Comparison of ENCODE assay signal across 2 cellular contexts in the genomic region with DNA sequence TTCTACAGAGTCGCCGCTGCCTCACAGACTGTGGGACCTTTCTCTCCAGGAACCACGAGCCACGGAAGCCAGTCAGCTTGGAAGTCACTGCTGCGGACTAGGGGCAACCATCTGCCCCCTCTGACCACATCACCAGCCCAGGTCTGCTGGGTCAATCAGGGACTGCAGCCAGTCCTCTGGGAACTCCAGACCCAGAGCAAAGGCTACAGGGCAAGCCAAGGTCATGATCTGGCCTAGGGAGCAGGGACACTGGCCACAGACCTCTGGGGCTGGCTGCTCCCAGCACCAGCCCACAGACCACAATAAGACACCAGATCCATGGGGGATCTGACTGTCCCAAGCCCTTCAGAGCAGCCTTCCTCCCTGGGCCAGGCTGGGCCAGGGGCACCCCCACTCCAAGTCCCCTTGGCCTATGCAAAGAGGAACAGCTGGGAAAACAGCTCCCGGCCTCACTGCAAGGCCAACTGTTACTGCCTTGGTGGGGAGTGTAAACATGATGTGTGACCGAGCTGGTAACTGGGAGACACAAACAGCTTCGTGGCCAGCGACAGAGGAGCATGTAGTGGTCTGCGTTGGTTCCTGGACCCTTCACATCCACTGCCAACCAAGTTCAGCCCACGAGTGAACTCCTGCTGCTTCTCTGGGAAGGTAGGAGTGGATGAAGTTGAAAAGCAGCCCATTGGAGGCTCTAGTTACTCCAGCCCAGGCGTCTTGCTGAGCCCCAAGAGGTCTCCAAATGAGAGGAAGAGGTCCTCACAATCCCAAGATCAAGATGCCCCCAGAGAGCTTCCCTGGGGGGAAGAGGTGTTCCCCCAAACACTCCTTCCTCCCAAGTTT.
TF ChIP-seq lines count a peak whose summit lies in the region.

No MANE protein-coding gene starts in this region.

TF ChIP-seq in GM23338, 12 proteins besides CTCF, POLR2A, EP300 and RAD21 (continues in another document):
- TF ChIP-seq, protein P1, sequence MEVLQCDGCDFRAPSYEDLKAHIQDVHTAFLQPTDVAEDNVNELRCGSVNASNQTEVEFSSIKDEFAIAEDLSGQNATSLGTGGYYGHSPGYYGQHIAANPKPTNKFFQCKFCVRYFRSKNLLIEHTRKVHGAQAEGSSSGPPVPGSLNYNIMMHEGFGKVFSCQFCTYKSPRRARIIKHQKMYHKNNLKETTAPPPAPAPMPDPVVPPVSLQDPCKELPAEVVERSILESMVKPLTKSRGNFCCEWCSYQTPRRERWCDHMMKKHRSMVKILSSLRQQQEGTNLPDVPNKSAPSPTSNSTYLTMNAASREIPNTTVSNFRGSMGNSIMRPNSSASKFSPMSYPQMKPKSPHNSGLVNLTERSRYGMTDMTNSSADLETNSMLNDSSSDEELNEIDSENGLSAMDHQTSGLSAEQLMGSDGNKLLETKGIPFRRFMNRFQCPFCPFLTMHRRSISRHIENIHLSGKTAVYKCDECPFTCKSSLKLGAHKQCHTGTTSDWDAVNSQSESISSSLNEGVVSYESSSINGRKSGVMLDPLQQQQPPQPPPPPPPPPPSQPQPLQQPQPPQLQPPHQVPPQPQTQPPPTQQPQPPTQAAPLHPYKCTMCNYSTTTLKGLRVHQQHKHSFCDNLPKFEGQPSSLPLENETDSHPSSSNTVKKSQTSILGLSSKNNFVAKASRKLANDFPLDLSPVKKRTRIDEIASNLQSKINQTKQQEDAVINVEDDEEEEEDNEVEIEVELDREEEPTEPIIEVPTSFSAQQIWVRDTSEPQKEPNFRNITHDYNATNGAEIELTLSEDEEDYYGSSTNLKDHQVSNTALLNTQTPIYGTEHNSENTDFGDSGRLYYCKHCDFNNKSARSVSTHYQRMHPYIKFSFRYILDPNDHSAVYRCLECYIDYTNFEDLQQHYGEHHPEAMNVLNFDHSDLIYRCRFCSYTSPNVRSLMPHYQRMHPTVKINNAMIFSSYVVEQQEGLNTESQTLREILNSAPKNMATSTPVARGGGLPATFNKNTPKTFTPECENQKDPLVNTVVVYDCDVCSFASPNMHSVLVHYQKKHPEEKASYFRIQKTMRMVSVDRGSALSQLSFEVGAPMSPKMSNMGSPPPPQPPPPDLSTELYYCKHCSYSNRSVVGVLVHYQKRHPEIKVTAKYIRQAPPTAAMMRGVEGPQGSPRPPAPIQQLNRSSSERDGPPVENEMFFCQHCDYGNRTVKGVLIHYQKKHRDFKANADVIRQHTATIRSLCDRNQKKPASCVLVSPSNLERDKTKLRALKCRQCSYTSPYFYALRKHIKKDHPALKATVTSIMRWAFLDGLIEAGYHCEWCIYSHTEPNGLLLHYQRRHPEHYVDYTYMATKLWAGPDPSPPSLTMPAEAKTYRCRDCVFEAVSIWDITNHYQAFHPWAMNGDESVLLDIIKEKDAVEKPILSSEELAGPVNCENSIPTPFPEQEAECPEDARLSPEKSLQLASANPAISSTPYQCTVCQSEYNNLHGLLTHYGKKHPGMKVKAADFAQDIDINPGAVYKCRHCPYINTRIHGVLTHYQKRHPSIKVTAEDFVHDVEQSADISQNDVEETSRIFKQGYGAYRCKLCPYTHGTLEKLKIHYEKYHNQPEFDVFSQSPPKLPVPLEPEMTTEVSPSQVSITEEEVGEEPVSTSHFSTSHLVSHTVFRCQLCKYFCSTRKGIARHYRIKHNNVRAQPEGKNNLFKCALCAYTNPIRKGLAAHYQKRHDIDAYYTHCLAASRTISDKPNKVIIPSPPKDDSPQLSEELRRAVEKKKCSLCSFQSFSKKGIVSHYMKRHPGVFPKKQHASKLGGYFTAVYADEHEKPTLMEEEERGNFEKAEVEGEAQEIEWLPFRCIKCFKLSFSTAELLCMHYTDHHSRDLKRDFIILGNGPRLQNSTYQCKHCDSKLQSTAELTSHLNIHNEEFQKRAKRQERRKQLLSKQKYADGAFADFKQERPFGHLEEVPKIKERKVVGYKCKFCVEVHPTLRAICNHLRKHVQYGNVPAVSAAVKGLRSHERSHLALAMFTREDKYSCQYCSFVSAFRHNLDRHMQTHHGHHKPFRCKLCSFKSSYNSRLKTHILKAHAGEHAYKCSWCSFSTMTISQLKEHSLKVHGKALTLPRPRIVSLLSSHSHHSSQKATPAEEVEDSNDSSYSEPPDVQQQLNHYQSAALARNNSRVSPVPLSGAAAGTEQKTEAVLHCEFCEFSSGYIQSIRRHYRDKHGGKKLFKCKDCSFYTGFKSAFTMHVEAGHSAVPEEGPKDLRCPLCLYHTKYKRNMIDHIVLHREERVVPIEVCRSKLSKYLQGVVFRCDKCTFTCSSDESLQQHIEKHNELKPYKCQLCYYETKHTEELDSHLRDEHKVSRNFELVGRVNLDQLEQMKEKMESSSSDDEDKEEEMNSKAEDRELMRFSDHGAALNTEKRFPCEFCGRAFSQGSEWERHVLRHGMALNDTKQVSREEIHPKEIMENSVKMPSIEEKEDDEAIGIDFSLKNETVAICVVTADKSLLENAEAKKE (CRISPR knock-in tag; IDR thresholded peaks at IDR 0.05): no peak
- TF ChIP-seq, protein P2, sequence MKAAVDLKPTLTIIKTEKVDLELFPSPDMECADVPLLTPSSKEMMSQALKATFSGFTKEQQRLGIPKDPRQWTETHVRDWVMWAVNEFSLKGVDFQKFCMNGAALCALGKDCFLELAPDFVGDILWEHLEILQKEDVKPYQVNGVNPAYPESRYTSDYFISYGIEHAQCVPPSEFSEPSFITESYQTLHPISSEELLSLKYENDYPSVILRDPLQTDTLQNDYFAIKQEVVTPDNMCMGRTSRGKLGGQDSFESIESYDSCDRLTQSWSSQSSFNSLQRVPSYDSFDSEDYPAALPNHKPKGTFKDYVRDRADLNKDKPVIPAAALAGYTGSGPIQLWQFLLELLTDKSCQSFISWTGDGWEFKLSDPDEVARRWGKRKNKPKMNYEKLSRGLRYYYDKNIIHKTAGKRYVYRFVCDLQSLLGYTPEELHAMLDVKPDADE (IDR thresholded peaks at IDR 0.05): no peak
- TF ChIP-seq ZNF331 (CRISPR knock-in tag; IDR thresholded peaks at IDR 0.05; ENCODE audit: low read depth): no peak
- no peak for TF ChIP-seq EZH2 (IDR thresholded peaks at IDR 0.05; ENCODE audit: low read depth, unreplicated experiment)
- TF ChIP-seq CREB1 (CRISPR knock-in tag; IDR thresholded peaks at IDR 0.05; ENCODE audit: low read depth): no peak
- no peak for TF ChIP-seq NANOG (IDR thresholded peaks at IDR 0.05; ENCODE audit: borderline replicate concordance)
- TF ChIP-seq STAT1 (IDR thresholded peaks at IDR 0.05; ENCODE audit: unreplicated experiment): no peak
- no peak for TF ChIP-seq ZNF114 (CRISPR knock-in tag; IDR thresholded peaks at IDR 0.05)
- no peak for TF ChIP-seq EZH2phosphoT487 (IDR thresholded peaks at IDR 0.05; ENCODE audit: unreplicated experiment)
- no peak for TF ChIP-seq POLR2AphosphoS5 (IDR thresholded peaks at IDR 0.05; ENCODE audit: low read depth)

TF ChIP-seq in WTC11, 78 proteins besides CTCF, POLR2A, EP300 and RAD21 (continued from another document):
- TF ChIP-seq, protein P3, sequence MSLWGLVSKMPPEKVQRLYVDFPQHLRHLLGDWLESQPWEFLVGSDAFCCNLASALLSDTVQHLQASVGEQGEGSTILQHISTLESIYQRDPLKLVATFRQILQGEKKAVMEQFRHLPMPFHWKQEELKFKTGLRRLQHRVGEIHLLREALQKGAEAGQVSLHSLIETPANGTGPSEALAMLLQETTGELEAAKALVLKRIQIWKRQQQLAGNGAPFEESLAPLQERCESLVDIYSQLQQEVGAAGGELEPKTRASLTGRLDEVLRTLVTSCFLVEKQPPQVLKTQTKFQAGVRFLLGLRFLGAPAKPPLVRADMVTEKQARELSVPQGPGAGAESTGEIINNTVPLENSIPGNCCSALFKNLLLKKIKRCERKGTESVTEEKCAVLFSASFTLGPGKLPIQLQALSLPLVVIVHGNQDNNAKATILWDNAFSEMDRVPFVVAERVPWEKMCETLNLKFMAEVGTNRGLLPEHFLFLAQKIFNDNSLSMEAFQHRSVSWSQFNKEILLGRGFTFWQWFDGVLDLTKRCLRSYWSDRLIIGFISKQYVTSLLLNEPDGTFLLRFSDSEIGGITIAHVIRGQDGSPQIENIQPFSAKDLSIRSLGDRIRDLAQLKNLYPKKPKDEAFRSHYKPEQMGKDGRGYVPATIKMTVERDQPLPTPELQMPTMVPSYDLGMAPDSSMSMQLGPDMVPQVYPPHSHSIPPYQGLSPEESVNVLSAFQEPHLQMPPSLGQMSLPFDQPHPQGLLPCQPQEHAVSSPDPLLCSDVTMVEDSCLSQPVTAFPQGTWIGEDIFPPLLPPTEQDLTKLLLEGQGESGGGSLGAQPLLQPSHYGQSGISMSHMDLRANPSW (CRISPR knock-in tag; conservative IDR thresholded peaks at IDR 0.05; ENCODE audit: low read depth): no peak
- TF ChIP-seq, protein P4, sequence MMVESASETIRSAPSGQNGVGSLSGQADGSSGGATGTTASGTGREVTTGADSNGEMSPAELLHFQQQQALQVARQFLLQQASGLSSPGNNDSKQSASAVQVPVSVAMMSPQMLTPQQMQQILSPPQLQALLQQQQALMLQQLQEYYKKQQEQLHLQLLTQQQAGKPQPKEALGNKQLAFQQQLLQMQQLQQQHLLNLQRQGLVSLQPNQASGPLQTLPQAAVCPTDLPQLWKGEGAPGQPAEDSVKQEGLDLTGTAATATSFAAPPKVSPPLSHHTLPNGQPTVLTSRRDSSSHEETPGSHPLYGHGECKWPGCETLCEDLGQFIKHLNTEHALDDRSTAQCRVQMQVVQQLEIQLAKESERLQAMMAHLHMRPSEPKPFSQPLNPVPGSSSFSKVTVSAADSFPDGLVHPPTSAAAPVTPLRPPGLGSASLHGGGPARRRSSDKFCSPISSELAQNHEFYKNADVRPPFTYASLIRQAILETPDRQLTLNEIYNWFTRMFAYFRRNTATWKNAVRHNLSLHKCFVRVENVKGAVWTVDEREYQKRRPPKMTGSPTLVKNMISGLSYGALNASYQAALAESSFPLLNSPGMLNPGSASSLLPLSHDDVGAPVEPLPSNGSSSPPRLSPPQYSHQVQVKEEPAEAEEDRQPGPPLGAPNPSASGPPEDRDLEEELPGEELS (CRISPR knock-in tag; IDR thresholded peaks at IDR 0.05): no peak
- no peak for TF ChIP-seq TCF7 (CRISPR knock-in tag; IDR thresholded peaks at IDR 0.05; ENCODE audit: low read depth)
- TF ChIP-seq, protein P5, sequence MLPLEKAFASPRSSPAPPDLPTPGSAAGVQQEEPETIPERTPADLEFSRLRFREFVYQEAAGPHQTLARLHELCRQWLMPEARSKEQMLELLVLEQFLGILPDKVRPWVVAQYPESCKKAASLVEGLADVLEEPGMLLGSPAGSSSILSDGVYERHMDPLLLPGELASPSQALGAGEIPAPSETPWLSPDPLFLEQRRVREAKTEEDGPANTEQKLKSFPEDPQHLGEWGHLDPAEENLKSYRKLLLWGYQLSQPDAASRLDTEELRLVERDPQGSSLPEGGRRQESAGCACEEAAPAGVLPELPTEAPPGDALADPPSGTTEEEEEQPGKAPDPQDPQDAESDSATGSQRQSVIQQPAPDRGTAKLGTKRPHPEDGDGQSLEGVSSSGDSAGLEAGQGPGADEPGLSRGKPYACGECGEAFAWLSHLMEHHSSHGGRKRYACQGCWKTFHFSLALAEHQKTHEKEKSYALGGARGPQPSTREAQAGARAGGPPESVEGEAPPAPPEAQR (CRISPR knock-in tag; IDR thresholded peaks at IDR 0.05): no peak
- TF ChIP-seq, protein P6, sequence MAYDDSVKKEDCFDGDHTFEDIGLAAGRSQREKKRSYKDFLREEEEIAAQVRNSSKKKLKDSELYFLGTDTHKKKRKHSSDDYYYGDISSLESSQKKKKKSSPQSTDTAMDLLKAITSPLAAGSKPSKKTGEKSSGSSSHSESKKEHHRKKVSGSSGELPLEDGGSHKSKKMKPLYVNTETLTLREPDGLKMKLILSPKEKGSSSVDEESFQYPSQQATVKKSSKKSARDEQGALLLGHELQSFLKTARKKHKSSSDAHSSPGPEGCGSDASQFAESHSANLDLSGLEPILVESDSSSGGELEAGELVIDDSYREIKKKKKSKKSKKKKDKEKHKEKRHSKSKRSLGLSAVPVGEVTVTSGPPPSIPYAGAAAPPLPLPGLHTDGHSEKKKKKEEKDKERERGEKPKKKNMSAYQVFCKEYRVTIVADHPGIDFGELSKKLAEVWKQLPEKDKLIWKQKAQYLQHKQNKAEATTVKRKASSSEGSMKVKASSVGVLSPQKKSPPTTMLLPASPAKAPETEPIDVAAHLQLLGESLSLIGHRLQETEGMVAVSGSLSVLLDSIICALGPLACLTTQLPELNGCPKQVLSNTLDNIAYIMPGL (CRISPR knock-in tag; IDR thresholded peaks at IDR 0.05): no peak
- TF ChIP-seq, protein P7, sequence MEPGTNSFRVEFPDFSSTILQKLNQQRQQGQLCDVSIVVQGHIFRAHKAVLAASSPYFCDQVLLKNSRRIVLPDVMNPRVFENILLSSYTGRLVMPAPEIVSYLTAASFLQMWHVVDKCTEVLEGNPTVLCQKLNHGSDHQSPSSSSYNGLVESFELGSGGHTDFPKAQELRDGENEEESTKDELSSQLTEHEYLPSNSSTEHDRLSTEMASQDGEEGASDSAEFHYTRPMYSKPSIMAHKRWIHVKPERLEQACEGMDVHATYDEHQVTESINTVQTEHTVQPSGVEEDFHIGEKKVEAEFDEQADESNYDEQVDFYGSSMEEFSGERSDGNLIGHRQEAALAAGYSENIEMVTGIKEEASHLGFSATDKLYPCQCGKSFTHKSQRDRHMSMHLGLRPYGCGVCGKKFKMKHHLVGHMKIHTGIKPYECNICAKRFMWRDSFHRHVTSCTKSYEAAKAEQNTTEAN (CRISPR knock-in tag; IDR thresholded peaks at IDR 0.05): no peak
- no peak for TF ChIP-seq ZNF317 (CRISPR knock-in tag; IDR thresholded peaks at IDR 0.05; ENCODE audit: borderline replicate concordance, low read depth)
- TF ChIP-seq ZNF416 (CRISPR knock-in tag; IDR thresholded peaks at IDR 0.05): no peak
- no peak for TF ChIP-seq NR3C1 (CRISPR knock-in tag; conservative IDR thresholded peaks at IDR 0.05; ENCODE audit: low read depth)
TF ChIP-seq in WTC11: peak in this region for 0.
